13 cellular contexts compared by ENCODE assay signal in the genomic region with DNA sequence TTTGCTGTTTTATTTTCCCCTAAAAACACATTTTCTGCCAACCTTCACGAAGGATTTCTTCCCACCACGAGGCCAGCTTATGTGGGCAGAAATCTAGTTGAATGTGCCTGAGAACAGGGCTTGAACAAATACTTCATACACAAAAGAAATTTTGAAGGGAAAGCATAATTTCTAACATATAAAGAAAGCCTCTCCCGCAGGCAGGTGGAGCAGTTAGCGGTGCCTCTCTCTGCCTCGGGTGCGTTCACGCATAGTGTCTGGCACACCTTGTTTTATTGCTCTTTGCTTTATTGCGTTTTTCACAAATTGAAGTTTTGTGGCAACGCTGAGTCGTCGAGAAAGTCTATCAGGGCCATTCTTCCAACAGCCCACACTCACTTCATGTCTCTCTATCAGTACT. TPM values are rescaled to one million over a fixed set of nuclear protein-coding genes. Genes with fewer than 3 reads are reported as not detected.
"Had no signal": no experiment of that assay in that cellular context is flagged by ENCODE, and none has a peak within 500 bp of the region (broad histone marks: within the 10 kb centered on the region; RNA-seq: fewer than 3 reads in every experiment).

No MANE protein-coding gene starts in this region.

- H3K4me1 ChIP-seq: prostate gland, right lobe of liver had no signal

- H3K27me3 ChIP-seq: dorsolateral prefrontal cortex, right lobe of liver, upper lobe of right lung had no signal

- H3K9me3 ChIP-seq: prostate gland, right lobe of liver, SK-N-SH, upper lobe of right lung had no signal

- H3K27ac ChIP-seq: dorsolateral prefrontal cortex, prostate gland, right lobe of liver, upper lobe of right lung had no signal

- H3K4me2 ChIP-seq: SK-N-SH had no signal

- H3K27ac Mint-ChIP-seq: activated B cell treated with CpG ODN at 0.5 μM for 24 hours; activated CD4-positive, alpha-beta T cell treated with anti-CD3 and anti-CD28 coated beads, Interleukin-2, amount 10 ng/mL, durations not matched to agents 7 days and 5 days; nephron progenitor cell; stimulated activated naive CD8-positive, alpha-beta T cell treated with anti-CD3 and anti-CD28 coated beads, Interleukin-15, amount 100 ng/mL, for 72 hours had no signal

- H3K9ac ChIP-seq: SK-N-SH had no signal

- H3K27me3 Mint-ChIP-seq: activated B cell treated with CpG ODN at 0.5 μM for 24 hours; activated CD4-positive, alpha-beta T cell treated with anti-CD3 and anti-CD28 coated beads, Interleukin-2, amount 10 ng/mL, durations not matched to agents 7 days and 5 days; stimulated activated naive CD8-positive, alpha-beta T cell treated with anti-CD3 and anti-CD28 coated beads, Interleukin-15, amount 100 ng/mL, for 72 hours had no signal

- H3K9me3 Mint-ChIP-seq: activated B cell treated with CpG ODN at 0.5 μM for 24 hours; activated CD4-positive, alpha-beta T cell treated with anti-CD3 and anti-CD28 coated beads, Interleukin-2, amount 10 ng/mL, durations not matched to agents 7 days and 5 days; nephron progenitor cell; stimulated activated naive CD8-positive, alpha-beta T cell treated with anti-CD3 and anti-CD28 coated beads, Interleukin-15, amount 100 ng/mL, for 72 hours had no signal

- ATAC-seq: left ventricle myocardium superior; right lobe of liver; stimulated activated naive CD8-positive, alpha-beta T cell treated with anti-CD3 and anti-CD28 coated beads, Interleukin-15, amount 100 ng/mL, for 72 hours had no signal

- H3K4me3 ChIP-seq: dorsolateral prefrontal cortex, prostate gland, right lobe of liver, upper lobe of right lung had no signal

- H3K9me2 ChIP-seq: SK-N-SH had no signal

- H3K4me3 Mint-ChIP-seq: activated B cell treated with CpG ODN at 0.5 μM for 24 hours; activated CD4-positive, alpha-beta T cell treated with anti-CD3 and anti-CD28 coated beads, Interleukin-2, amount 10 ng/mL, durations not matched to agents 7 days and 5 days; nephron progenitor cell; stimulated activated naive CD8-positive, alpha-beta T cell treated with anti-CD3 and anti-CD28 coated beads, Interleukin-15, amount 100 ng/mL, for 72 hours had no signal

- H3K36me3 ChIP-seq: prostate gland, right lobe of liver, upper lobe of right lung had no signal

- DNase-seq: activated B cell treated with CpG ODN at 0.5 μM for 24 hours; activated naive CD4-positive, alpha-beta T cell treated with anti-CD3 and anti-CD28 coated beads, Interleukin-2, amount 50 U/mL, for 16 hours; dorsolateral prefrontal cortex; left ventricle myocardium superior; mesendoderm; nephron progenitor cell; occipital lobe; stimulated activated naive CD8-positive, alpha-beta T cell treated with anti-CD3 and anti-CD28 coated beads, Interleukin-15, amount 100 ng/mL, for 72 hours had no signal

RNA-seq across cellular contexts. Expression of gene RET, which starts 54.4 kb away (rescaled TPM):
- total RNA-seq: activated B cell treated with CpG ODN at 0.5 μM for 24 hours had no signal
